Comparison of ENCODE assay signal across 5 cellular contexts in genomic region chr1:77418055-77418454, GRCh38.
DNase-seq lines count a peak whose midpoint lies in the region; ATAC-seq, FAIRE-seq and TF ChIP-seq lines count a peak whose summit lies in the region.
"Not testable (repeated sequence)": the region's sequence is repeated elsewhere in the genome, so short reads cannot be mapped to it uniquely, and the experiment has no call there.

No MANE protein-coding gene starts in this region.

- not testable (repeated sequence) for H3K4me3 Mint-ChIP-seq in activated T-cell treated with anti-CD3 and anti-CD28 coated beads, Interleukin-2, amount 50 U/mL, for 72 hours; activated naive CD4-positive, alpha-beta T cell treated with anti-CD3 and anti-CD28 coated beads, Interleukin-2, amount 50 U/mL, for 24 hours

- DNase-seq in activated T-cell treated with anti-CD3 and anti-CD28 coated beads, Interleukin-2, amount 50 U/mL, for 72 hours; K562 (ENCODE audit: extremely low read depth in 1 of 4, low spot score in 3 of 4); HepG2 (ENCODE audit: low spot score): not testable (repeated sequence)

- H3K27ac ChIP-seq in HEK293 (ENCODE audit: extremely low read depth, low read depth, low read length); K562 (ENCODE audit: extremely low read depth, low read depth, low read length); HepG2 (ENCODE audit: extremely low read length, insufficient read depth, low read length): not testable (repeated sequence)

- H3K27me3 ChIP-seq in K562 (ENCODE audit: control insufficient read depth in 2 of 2, insufficient read depth in 2 of 2, low read length in 2 of 2); HepG2 (ENCODE audit: control insufficient read depth in 1 of 2, insufficient read depth in 2 of 2, low read length in 2 of 2): not testable (repeated sequence)

- TF ChIP-seq POLR2A in K562 (conservative IDR thresholded peaks at IDR 0.05); HepG2 (IDR thresholded peaks at IDR 0.05; ENCODE audit: insufficient read depth in 1 of 2, low read depth in 2 of 2, low read length in 2 of 2): not testable (repeated sequence)

- in situ Hi-C loops in K562 (cut with MboI); HepG2 (cut with HindIII; ENCODE audit: extremely low pct_ligation_motif_present, low pct_unique_long_range_greater_than_20kb): not testable (repeated sequence)

- H3K9me3 ChIP-seq in HEK293 (ENCODE audit: control insufficient read depth, insufficient read depth, low read depth, low read length); K562 (replicated peaks; ENCODE audit: control insufficient read depth, insufficient read depth, low read depth, low read length); HepG2 (ENCODE audit: low read length): not testable (repeated sequence)

- H4K20me1 ChIP-seq in K562 (replicated peaks; ENCODE audit: control insufficient read depth, insufficient read depth, low read length); HepG2 (ENCODE audit: insufficient read depth, low read length): not testable (repeated sequence)

- peaks cover 0 to 15% of the 10 kb centered on the region in 2 donors for H3K36me3 Mint-ChIP-seq in activated T-cell treated with anti-CD3 and anti-CD28 coated beads, Interleukin-2, amount 50 U/mL, for 72 hours (ENCODE audit: insufficient read depth in 2 of 2)
- H3K36me3 Mint-ChIP-seq in activated naive CD4-positive, alpha-beta T cell treated with anti-CD3 and anti-CD28 coated beads, Interleukin-2, amount 50 U/mL, for 24 hours: peaks cover 47% of the 10 kb centered on the region

- WGBS in K562 (ENCODE audit: insufficient coverage, low coverage, missing lambda C conversion rate): 9% methylated on average over 3 of the region's 3 CpGs
- 20% methylated on average over 3 of the region's 3 CpGs for WGBS in HepG2 (ENCODE audit: low lambda C conversion rate)

- CTCF ChIA-PET in HEK293 (lab: Yijun Ruan, JAX): interaction anchor here (0.7 to 1.3 kb wide), 2 partner anchors 9 to 516 kb away, joined by 3 read pairs; no protein-coding TSS in a partner anchor
- CTCF ChIA-PET in K562 (lab: Yijun Ruan, JAX; ENCODE audit: low intra/inter-chr PET ratio): interaction anchor here (1.6 kb wide), 1 partner anchor 270 kb away, joined by 4 read pairs; no protein-coding TSS in a partner anchor
- CTCF ChIA-PET in HepG2 (lab: Yijun Ruan, JAX; ENCODE audit: low intra/inter-chr PET ratio, low total read pairs): not testable (repeated sequence)

- not testable (repeated sequence) for H3K4me2 ChIP-seq in K562 (ENCODE audit: insufficient read depth, low read length); HepG2 (ENCODE audit: low read depth, low read length)

- H3K36me3 ChIP-seq in HEK293 (ENCODE audit: control insufficient read depth in 2 of 2, insufficient read depth in 1 of 2, low read length in 2 of 2); K562 (ENCODE audit: control insufficient read depth, insufficient read depth, low read length); HepG2 (replicated peaks in 1 of 2; ENCODE audit: control insufficient read depth in 1 of 2, insufficient read depth in 2 of 2, low read length in 2 of 2): not testable (repeated sequence)

- not testable (repeated sequence) for H3K4me1 ChIP-seq in HEK293 (ENCODE audit: control insufficient read depth, insufficient read depth, low read length); K562 (replicated peaks in 1 of 2; ENCODE audit: control insufficient read depth in 2 of 2, insufficient read depth in 2 of 2, low read length in 2 of 2); HepG2 (ENCODE audit: insufficient read depth, low read length)

- not testable (repeated sequence) for H3K27me3 Mint-ChIP-seq in activated T-cell treated with anti-CD3 and anti-CD28 coated beads, Interleukin-2, amount 50 U/mL, for 72 hours (ENCODE audit: low read depth); activated naive CD4-positive, alpha-beta T cell treated with anti-CD3 and anti-CD28 coated beads, Interleukin-2, amount 50 U/mL, for 24 hours

- not testable (repeated sequence) for TF ChIP-seq CTCF in HEK293 (tag by site-specific recombination; IDR thresholded peaks at IDR 0.05); K562 (IDR thresholded peaks at IDR 0.05 in 2 of 3, conservative IDR thresholded peaks at IDR 0.05 in 1 of 3; ENCODE audit: insufficient read depth in 2 of 3, low read depth in 1 of 3, low read length in 3 of 3); HepG2 (CRISPR knock-in tag; IDR thresholded peaks at IDR 0.05)

- not testable (repeated sequence) for H2AFZ ChIP-seq in K562 (ENCODE audit: low read depth, low read length); HepG2 (ENCODE audit: low read length)

- TF ChIP-seq RAD21 in K562 (CRISPR knock-in tag; conservative IDR thresholded peaks at IDR 0.05 in 1 of 2, IDR thresholded peaks at IDR 0.05 in 1 of 2); HepG2 (CRISPR knock-in tag; IDR thresholded peaks at IDR 0.05): not testable (repeated sequence)

- POLR2A ChIA-PET in HEK293 (lab: Yijun Ruan, JAX); HepG2 (lab: Yijun Ruan, JAX): not testable (repeated sequence)
- POLR2A ChIA-PET in K562 (lab: Yijun Ruan, JAX): interaction anchor here (0.6 kb wide), 1 partner anchor 280 kb away, joined by 3 read pairs; no protein-coding TSS in a partner anchor

- not testable (repeated sequence) for TF ChIP-seq EP300 in K562 (IDR thresholded peaks at IDR 0.05; ENCODE audit: low read length); HepG2 (IDR thresholded peaks at IDR 0.05; ENCODE audit: low read depth in 2 of 2, low read length in 2 of 2); HepG2 (CRISPR knock-in tag; IDR thresholded peaks at IDR 0.05; ENCODE audit: borderline replicate concordance)

- H3K9me1 ChIP-seq in K562 (ENCODE audit: control insufficient read depth, insufficient read depth, low read length): not testable (repeated sequence)

- BruUV-seq in K562 (replicated peaks; lab: Mats Ljungman, UMichigan); HepG2 (replicated peaks; lab: Mats Ljungman, UMichigan): not testable (repeated sequence)

- H3K9ac ChIP-seq in K562 (ENCODE audit: insufficient read depth in 1 of 2, low read depth in 2 of 2, low read length in 2 of 2); HepG2 (ENCODE audit: insufficient read depth, low read depth, low read length): not testable (repeated sequence)

- H3K79me2 ChIP-seq in K562 (ENCODE audit: control insufficient read depth, insufficient read depth, low read length); HepG2 (ENCODE audit: insufficient read depth, low read length): not testable (repeated sequence)

- not testable (repeated sequence) for ATAC-seq in activated T-cell treated with anti-CD3 and anti-CD28 coated beads, Interleukin-2, amount 50 U/mL, for 72 hours (replicated peaks in 1 of 2); K562; HepG2

- intact Hi-C loops in K562 (cut with micrococcal nuclease): loop anchor here (5.0 kb wide), 1 partner anchor 271 kb away; no protein-coding TSS in a partner anchor
- intact Hi-C loops in HepG2 (cut with micrococcal nuclease; ENCODE audit: unreplicated experiment): not testable (repeated sequence)

- H3K4me1 Mint-ChIP-seq in activated T-cell treated with anti-CD3 and anti-CD28 coated beads, Interleukin-2, amount 50 U/mL, for 72 hours (ENCODE audit: low read depth): peaks cover 50% of the 10 kb centered on the region
- peaks cover 69% of the 10 kb centered on the region for H3K4me1 Mint-ChIP-seq in activated naive CD4-positive, alpha-beta T cell treated with anti-CD3 and anti-CD28 coated beads, Interleukin-2, amount 50 U/mL, for 24 hours

- H3K9me3 Mint-ChIP-seq in activated T-cell treated with anti-CD3 and anti-CD28 coated beads, Interleukin-2, amount 50 U/mL, for 72 hours: peaks cover 0 to 10% of the 10 kb centered on the region in 2 donors
- not testable (repeated sequence) for H3K9me3 Mint-ChIP-seq in activated naive CD4-positive, alpha-beta T cell treated with anti-CD3 and anti-CD28 coated beads, Interleukin-2, amount 50 U/mL, for 24 hours

- H3K4me3 ChIP-seq in HEK293 (ENCODE audit: low read depth, low read length); K562; HepG2 (replicated peaks in 1 of 3; ENCODE audit: insufficient read depth in 1 of 3, low read depth in 2 of 3, low read length in 3 of 3): not testable (repeated sequence)

- FAIRE-seq in K562 (lab: Jason Lieb, UNC); HepG2 (lab: Jason Lieb, UNC): not testable (repeated sequence)

- H3K27ac Mint-ChIP-seq in activated T-cell treated with anti-CD3 and anti-CD28 coated beads, Interleukin-2, amount 50 U/mL, for 72 hours: peak overlapping the region; percentile 22
- peak overlapping the region; percentile 20 for H3K27ac Mint-ChIP-seq in activated naive CD4-positive, alpha-beta T cell treated with anti-CD3 and anti-CD28 coated beads, Interleukin-2, amount 50 U/mL, for 24 hours

TF ChIP-seq in HEK293, 187 proteins besides CTCF, POLR2A, EP300 and RAD21:
- peak; percentile 24 for TF ChIP-seq SETDB1 (IDR thresholded peaks at IDR 0.05; ENCODE audit: insufficient read length, low read length)
TF ChIP-seq in HEK293: peak in this region for 1; not testable (repeated sequence) for 186.

TF ChIP-seq in K562, 482 proteins besides CTCF, POLR2A, EP300 and RAD21:
- peak; percentile 79 for TF ChIP-seq ZNF431 (CRISPR knock-in tag; IDR thresholded peaks at IDR 0.05)
TF ChIP-seq in K562: peak in this region for 1; not testable (repeated sequence) for 481.

TF ChIP-seq in HepG2, 621 proteins besides CTCF, POLR2A, EP300 and RAD21:
- TF ChIP-seq ZNF431 (CRISPR knock-in tag; IDR thresholded peaks at IDR 0.05; ENCODE audit: borderline replicate concordance, low read depth): 0 out of 2 replicates have a peak, but pooled peaks have one; percentile 59
